29 cellular contexts compared by ENCODE assay signal in the genomic region with DNA sequence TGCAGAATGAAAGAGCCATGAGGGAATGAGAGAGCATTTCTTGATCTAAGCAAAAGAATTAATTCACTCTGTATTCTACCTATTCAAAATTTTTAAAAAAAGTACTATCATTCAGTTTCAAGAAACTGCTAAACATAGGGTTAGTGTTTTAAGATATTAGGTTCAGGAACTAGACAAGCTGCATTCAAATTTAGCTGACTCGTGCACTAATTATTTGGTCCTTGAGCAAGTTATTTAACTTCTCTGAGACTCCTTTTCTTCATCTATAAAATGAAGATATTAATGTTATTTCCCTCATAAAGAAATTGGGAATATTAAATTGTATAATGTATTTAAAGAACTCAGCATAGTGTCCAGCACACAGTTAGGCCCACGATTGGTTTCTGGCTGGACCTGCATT.
"Had no signal": no experiment of that assay in that cellular context is flagged by ENCODE, and none has a peak within 500 bp of the region (broad histone marks: within the 10 kb centered on the region; RNA-seq: fewer than 3 reads in every experiment).

No MANE protein-coding gene starts in this region.

- H3K4me3 Mint-ChIP-seq: activated CD4-positive, alpha-beta memory T cell treated with anti-CD3 and anti-CD28 coated beads for 36 hours; activated CD4-positive, alpha-beta T cell treated with anti-CD3 and anti-CD28 coated beads for 36 hours; activated CD4-positive, alpha-beta T cell treated with anti-CD3 and anti-CD28 coated beads, Interleukin-2, amount 10 ng/mL, durations not matched to agents 24 days and 14 days; activated CD8-positive, alpha-beta memory T cell treated with anti-CD3 and anti-CD28 coated beads, Interleukin-2, amount 10 ng/mL, durations not matched to agents 7 days and 5 days; activated CD8-positive, alpha-beta T cell treated with anti-CD3 and anti-CD28 coated beads, Interleukin-2, amount 10 ng/mL, durations not matched to agents 7 days and 5 days; activated naive CD4-positive, alpha-beta T cell treated with anti-CD3 and anti-CD28 coated beads, Interleukin-2, amount 10 ng/mL, durations not matched to agents 7 days and 5 days; activated naive CD8-positive, alpha-beta T cell treated with anti-CD3 and anti-CD28 coated beads, Interleukin-2, amount 10 ng/mL, durations not matched to agents 7 days and 5 days; activated T-cell treated with anti-CD3 and anti-CD28 coated beads, Interleukin-2, amount 50 U/mL, for 72 hours; brain; dendritic cell treated with granulocyte-macrophage colony-stimulating factor and Interleukin-4, amounts not matched to agents 40 ng/mL and 50 ng/mL, for 4 days; endodermal cell had no signal

- H3K4me1 ChIP-seq: ascending aorta, breast epithelium had no signal

- H3K36me3 ChIP-seq: ascending aorta, breast epithelium, cardiac muscle cell had no signal

- H3K4me3 ChIP-seq: ascending aorta, breast epithelium, cardiac muscle cell, coronary artery, dorsolateral prefrontal cortex had no signal

- DNase-seq: activated CD4-positive, alpha-beta memory T cell treated with anti-CD3 and anti-CD28 coated beads for 36 hours; activated CD4-positive, alpha-beta T cell treated with anti-CD3 and anti-CD28 coated beads for 36 hours; activated CD4-positive, alpha-beta T cell treated with anti-CD3 and anti-CD28 coated beads, Interleukin-2, amount 10 ng/mL, durations not matched to agents 24 days and 14 days; activated CD4-positive, CD25-positive, alpha-beta regulatory T cell; activated CD4-positive, CD25-positive, alpha-beta regulatory T cell treated with anti-CD3 and anti-CD28 coated beads, Interleukin-2, amount 50 U/mL, for 72 hours; activated CD8-positive, alpha-beta memory T cell treated with anti-CD3 and anti-CD28 coated beads, Interleukin-2, amount 10 ng/mL, durations not matched to agents 7 days and 5 days; activated CD8-positive, alpha-beta memory T cell treated with anti-CD3 and anti-CD28 coated beads, Interleukin-2, amount 50 U/mL, for 4 hours; activated CD8-positive, alpha-beta T cell treated with anti-CD3 and anti-CD28 coated beads, Interleukin-2, amount 10 ng/mL, durations not matched to agents 7 days and 5 days; activated gamma-delta T cell; activated naive CD4-positive, alpha-beta T cell; activated naive CD4-positive, alpha-beta T cell treated with anti-CD3 and anti-CD28 coated beads, Interleukin-2, amount 10 ng/mL, durations not matched to agents 7 days and 5 days; activated naive CD8-positive, alpha-beta T cell treated with anti-CD3 and anti-CD28 coated beads, Interleukin-2, amount 10 ng/mL, durations not matched to agents 7 days and 5 days; activated T-cell treated with anti-CD3 and anti-CD28 coated beads, Interleukin-2, amount 50 U/mL, for 1 hour; activated T-cell treated with anti-CD3 and anti-CD28 coated beads, Interleukin-2, amount 50 U/mL, for 72 hours; central memory CD4-positive, alpha-beta T cell; cerebellar nuclear complex; dorsolateral prefrontal cortex; effector memory CD4-positive, alpha-beta T cell; endodermal cell; head of caudate nucleus; T-helper 2 cell had no signal

- H3K9me3 ChIP-seq: ascending aorta had no signal

- H3K27ac ChIP-seq: ascending aorta, breast epithelium, cardiac muscle cell, coronary artery, dorsolateral prefrontal cortex had no signal

- H3K27me3 Mint-ChIP-seq: activated CD4-positive, alpha-beta memory T cell treated with anti-CD3 and anti-CD28 coated beads for 36 hours; activated CD4-positive, alpha-beta T cell treated with anti-CD3 and anti-CD28 coated beads for 36 hours; activated CD4-positive, alpha-beta T cell treated with anti-CD3 and anti-CD28 coated beads, Interleukin-2, amount 10 ng/mL, durations not matched to agents 24 days and 14 days; activated CD8-positive, alpha-beta memory T cell treated with anti-CD3 and anti-CD28 coated beads, Interleukin-2, amount 10 ng/mL, durations not matched to agents 7 days and 5 days; activated naive CD4-positive, alpha-beta T cell treated with anti-CD3 and anti-CD28 coated beads, Interleukin-2, amount 10 ng/mL, durations not matched to agents 7 days and 5 days; activated naive CD8-positive, alpha-beta T cell treated with anti-CD3 and anti-CD28 coated beads, Interleukin-2, amount 10 ng/mL, durations not matched to agents 7 days and 5 days; brain; dendritic cell treated with granulocyte-macrophage colony-stimulating factor and Interleukin-4, amounts not matched to agents 40 ng/mL and 50 ng/mL, for 4 days had no signal

- H3K36me3 Mint-ChIP-seq: activated CD4-positive, alpha-beta memory T cell treated with anti-CD3 and anti-CD28 coated beads for 36 hours; activated CD8-positive, alpha-beta memory T cell treated with anti-CD3 and anti-CD28 coated beads, Interleukin-2, amount 10 ng/mL, durations not matched to agents 7 days and 5 days; activated naive CD4-positive, alpha-beta T cell treated with anti-CD3 and anti-CD28 coated beads, Interleukin-2, amount 10 ng/mL, durations not matched to agents 7 days and 5 days; activated naive CD4-positive, alpha-beta T cell treated with anti-CD3 and anti-CD28 coated beads, Interleukin-2, amount 50 U/mL, for 72 hours; activated naive CD8-positive, alpha-beta T cell treated with anti-CD3 and anti-CD28 coated beads, Interleukin-2, amount 10 ng/mL, durations not matched to agents 7 days and 5 days; brain had no signal

- H3K4me1 Mint-ChIP-seq: activated CD4-positive, alpha-beta T cell treated with anti-CD3 and anti-CD28 coated beads for 36 hours; activated CD4-positive, alpha-beta T cell treated with anti-CD3 and anti-CD28 coated beads, Interleukin-2, amount 10 ng/mL, durations not matched to agents 24 days and 14 days; activated CD8-positive, alpha-beta memory T cell treated with anti-CD3 and anti-CD28 coated beads, Interleukin-2, amount 10 ng/mL, durations not matched to agents 7 days and 5 days; activated naive CD4-positive, alpha-beta T cell treated with anti-CD3 and anti-CD28 coated beads, Interleukin-2, amount 10 ng/mL, durations not matched to agents 7 days and 5 days; activated naive CD8-positive, alpha-beta T cell treated with anti-CD3 and anti-CD28 coated beads, Interleukin-2, amount 10 ng/mL, durations not matched to agents 7 days and 5 days had no signal

- ATAC-seq: activated CD4-positive, alpha-beta T cell treated with anti-CD3 and anti-CD28 coated beads for 36 hours; activated CD8-positive, alpha-beta memory T cell treated with anti-CD3 and anti-CD28 coated beads, Interleukin-2, amount 10 ng/mL, durations not matched to agents 7 days and 5 days; activated CD8-positive, alpha-beta T cell treated with anti-CD3 and anti-CD28 coated beads, Interleukin-2, amount 10 ng/mL, durations not matched to agents 7 days and 5 days; activated naive CD4-positive, alpha-beta T cell treated with anti-CD3 and anti-CD28 coated beads, Interleukin-2, amount 50 U/mL, for 72 hours; activated T-cell treated with anti-CD3 and anti-CD28 coated beads, Interleukin-2, amount 50 U/mL, for 72 hours; esophagus mucosa had no signal

- H3K27me3 ChIP-seq: ascending aorta, breast epithelium, cardiac muscle cell, dorsolateral prefrontal cortex had no signal

- H3K9me3 Mint-ChIP-seq: activated CD4-positive, alpha-beta T cell treated with anti-CD3 and anti-CD28 coated beads, Interleukin-2, amount 10 ng/mL, durations not matched to agents 24 days and 14 days had no signal
